Comparison of ENCODE assay signal across 26 cellular contexts in the genomic region with DNA sequence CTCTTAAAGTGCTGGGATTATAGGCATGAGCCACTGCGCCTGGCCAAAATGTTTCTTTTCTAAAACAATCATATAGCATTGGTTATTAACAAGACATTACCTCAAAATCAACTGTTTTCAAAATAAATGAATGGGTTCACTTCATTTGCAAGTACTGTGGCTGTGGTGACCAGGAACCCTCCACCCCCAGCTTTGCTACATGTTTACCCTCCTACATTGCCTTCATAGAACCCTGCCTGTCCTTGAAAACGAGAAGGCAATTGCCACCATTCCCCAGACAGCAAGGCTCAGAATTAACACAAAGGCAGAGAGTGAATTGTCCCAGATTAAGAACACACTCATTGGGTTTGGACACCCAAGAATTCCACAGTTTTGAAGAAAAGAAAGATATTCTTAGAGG.
"Had no signal": no experiment of that assay in that cellular context is flagged by ENCODE, and none has a peak within 500 bp of the region (broad histone marks: within the 10 kb centered on the region; RNA-seq: fewer than 3 reads in every experiment).

No MANE protein-coding gene starts in this region.

- ATAC-seq: effector memory CD8-positive, alpha-beta T cell; esophagus mucosa; gastrocnemius medialis; heart right ventricle; left cardiac atrium; left lung; left ventricle myocardium superior; lower lobe of right lung; mucosa of descending colon had no signal

- H3K27me3 Mint-ChIP-seq: effector memory CD8-positive, alpha-beta T cell had no signal

- H3K36me3 ChIP-seq: colonic mucosa, esophagus squamous epithelium, gastrocnemius medialis, heart right ventricle, left lung, lower lobe of right lung had no signal

- H3K9me3 Mint-ChIP-seq: dendritic cell treated with granulocyte-macrophage colony-stimulating factor and Interleukin-4, amounts not matched to agents 40 ng/mL and 50 ng/mL, for 4 days; effector memory CD8-positive, alpha-beta T cell; endodermal cell had no signal

- H3K4me1 ChIP-seq: esophagus squamous epithelium, gastrocnemius medialis, heart right ventricle, left lung, lower lobe of right lung had no signal

- H3K9me3 ChIP-seq: colonic mucosa, esophagus squamous epithelium, gastrocnemius medialis, left lung, lower lobe of right lung, mucosa of descending colon had no signal

- H3K4me3 ChIP-seq: colonic mucosa, esophagus squamous epithelium, gastrocnemius medialis, heart right ventricle, left lung, lower lobe of right lung, mucosa of descending colon had no signal

- H3K27ac ChIP-seq: colonic mucosa, epithelial cell of prostate, esophagus squamous epithelium, gastrocnemius medialis, heart right ventricle, left lung, lower lobe of right lung had no signal

- H3K27ac Mint-ChIP-seq: dendritic cell treated with granulocyte-macrophage colony-stimulating factor and Interleukin-4, amounts not matched to agents 40 ng/mL and 50 ng/mL, for 4 days; effector memory CD8-positive, alpha-beta T cell; endodermal cell; mesothelial cell of epicardium had no signal

- DNase-seq: colonic mucosa; cortex of kidney; effector CD8-positive, alpha-beta T cell; effector memory CD8-positive, alpha-beta T cell; endodermal cell; erythroblast; esophagus squamous epithelium; foreskin fibroblast; foreskin melanocyte; gastrocnemius medialis; glutamatergic neuron; head of caudate nucleus; heart right ventricle; hippocampal formation; left cardiac atrium; left lung; left ventricle myocardium superior; lower lobe of right lung; mesenchymal stem cell; mucosa of descending colon had no signal

- H3K4me3 Mint-ChIP-seq: dendritic cell treated with granulocyte-macrophage colony-stimulating factor and Interleukin-4, amounts not matched to agents 40 ng/mL and 50 ng/mL, for 4 days; effector memory CD8-positive, alpha-beta T cell; endodermal cell; mesothelial cell of epicardium had no signal

- FAIRE-seq: islet of Langerhans, keratinocyte had no signal

- H3K36me3 Mint-ChIP-seq: mesothelial cell of epicardium had no signal

- H3K27me3 ChIP-seq: colonic mucosa, esophagus squamous epithelium, gastrocnemius medialis, heart right ventricle, left lung had no signal

- H3K4me1 Mint-ChIP-seq: endodermal cell had no signal
